8 cellular contexts compared by ENCODE assay signal in genomic region chr11:74493816-74494630, GRCh38. TPM values are rescaled to one million over a fixed set of nuclear protein-coding genes. Genes with fewer than 3 reads are reported as not detected.
DNase-seq lines count a peak whose midpoint lies in the region; ATAC-seq, FAIRE-seq and TF ChIP-seq lines count a peak whose summit lies in the region.

No MANE protein-coding gene starts in this region.

- FAIRE-seq in A549 (lab: Jason Lieb, UNC), result no peak

- TF ChIP-seq EP300 in A549 (IDR thresholded peaks at IDR 0.05), result no peak

- no peak for TF ChIP-seq CTCF in A549 (IDR thresholded peaks at IDR 0.05)
- no peak for TF ChIP-seq CTCF in fibroblast of pulmonary artery (IDR thresholded peaks at IDR 0.05; ENCODE audit: low read length, missing control alignments)

- H3K4me3 ChIP-seq in A549 (peak overlapping the region; percentile 62), GM08714 (ENCODE audit: low read length) (peak overlapping the region; percentile 80), SK-N-MC (peak overlapping the region; percentile 97), fibroblast of pulmonary artery (replicated peaks; ENCODE audit: low read depth, low read length) (peak overlapping the region; percentile 62), rectal smooth muscle tissue (ENCODE audit: low read length) (peak overlapping the region; percentile 85)

- no peaks in the 10 kb centered on the region for H3K27me3 ChIP-seq in rectal smooth muscle tissue (ENCODE audit: control insufficient read depth, insufficient read depth, low read length)

- H3K36me3 ChIP-seq in SK-N-MC (ENCODE audit: insufficient read depth, low read length) (no peaks in the 10 kb centered on the region), rectal smooth muscle tissue (ENCODE audit: control insufficient read depth, insufficient read depth, low read length) (no peaks in the 10 kb centered on the region)

- no peak for TF ChIP-seq POLR2A in A549 (IDR thresholded peaks at IDR 0.05; ENCODE audit: low read length)

- CTCF ChIA-PET in A549 (lab: Yijun Ruan, JAX), result interaction anchor here (0.6 to 4.1 kb wide), 13 partner anchors 8 to 777 kb away, joined by 3 to 23 read pairs (median 3); no protein-coding TSS in a partner anchor

- ATAC-seq in A549 (peak; percentile 2 to 25; a peak in 5 of 6 replicates), GM18502 (IDR thresholded peaks at IDR 0.05; ENCODE audit: poor library complexity, unreplicated experiment) (no peak), GM18867 (IDR thresholded peaks at IDR 0.05; ENCODE audit: unreplicated experiment) (no peak), HG03025 (IDR thresholded peaks at IDR 0.05; ENCODE audit: low FRiP score, unreplicated experiment) (no peak)

- no peak for TF ChIP-seq RAD21 in A549 (conservative IDR thresholded peaks at IDR 0.05 in 1 of 2, IDR thresholded peaks at IDR 0.05 in 1 of 2)

- H3K27ac ChIP-seq in A549 (peak overlapping the region; percentile 93 to 98), SK-N-MC (peak overlapping the region; percentile 92; the same call in 1 of the 2 replicates), rectal smooth muscle tissue (ENCODE audit: low read depth, low read length) (peak overlapping the region; percentile 97)

- H3K9me3 ChIP-seq in A549, result no peaks in the 10 kb centered on the region; the same call in 2 of the 3 replicates
- no peaks in the 10 kb centered on the region for H3K9me3 ChIP-seq in SK-N-MC (ENCODE audit: low read depth, low read length)

- POLR2A ChIA-PET in A549 (lab: Yijun Ruan, JAX), result interaction anchor here (0.6 to 2.7 kb wide), 24 partner anchors 9 to 733 kb away, joined by 3 to 68 read pairs (median 4); partner anchors contain the start of genes C2CD3, PGM2L1, POLD3 and PPME1

- H3K9ac ChIP-seq in SK-N-MC (ENCODE audit: insufficient read length), result peak overlapping the region; percentile 95
- peak overlapping the region; percentile 90 for H3K9ac ChIP-seq in rectal smooth muscle tissue (ENCODE audit: low read length)

- peak overlapping the region; percentile 84 for H3K4me2 ChIP-seq in A549

- DNase-seq in A549 (ENCODE audit: low read depth in 1 of 2, low spot score in 1 of 2), result peak in 1 of 2 experiments; percentile 33
- DNase-seq in SK-N-MC (ENCODE audit: low read depth, low spot score), result no peak
- DNase-seq in fibroblast of pulmonary artery (ENCODE audit: low read depth), result no peak

- 2% methylated on average over 11 of the region's 12 CpGs for WGBS in A549 (ENCODE audit: missing lambda C conversion rate)

- H3K4me1 ChIP-seq in A549, result peaks cover 14% of the 10 kb centered on the region; the same call in 2 of the 3 replicates
- no peaks in the 10 kb centered on the region for H3K4me1 ChIP-seq in rectal smooth muscle tissue (ENCODE audit: control insufficient read depth, insufficient read depth, low read length)

TF ChIP-seq in A549, 52 proteins besides CTCF, POLR2A, EP300 and RAD21:
- TF ChIP-seq HOXA7 (CRISPR knock-in tag; IDR thresholded peaks at IDR 0.05), result no peak
- TF ChIP-seq PHF8 (IDR thresholded peaks at IDR 0.05; ENCODE audit: borderline replicate concordance, low read depth), result no peak
- TF ChIP-seq RCOR1 (IDR thresholded peaks at IDR 0.05; ENCODE audit: low read depth, low read length), result no peak
- no peak for TF ChIP-seq E2F6 (IDR thresholded peaks at IDR 0.05; ENCODE audit: borderline replicate concordance, low read depth)
- no peak for TF ChIP-seq ESRRA (IDR thresholded peaks at IDR 0.05; ENCODE audit: borderline replicate concordance, low read length)
- TF ChIP-seq TFCP2L1 (CRISPR knock-in tag; IDR thresholded peaks at IDR 0.05), result no peak
- no peak for TF ChIP-seq EHF (CRISPR knock-in tag; IDR thresholded peaks at IDR 0.05)
- no peak for TF ChIP-seq SMC3 (IDR thresholded peaks at IDR 0.05)
- no peak for TF ChIP-seq MYC (IDR thresholded peaks at IDR 0.05; ENCODE audit: borderline replicate concordance, low read length)
- no peak for TF ChIP-seq TP53 (CRISPR knock-in tag; IDR thresholded peaks at IDR 0.05)
- TF ChIP-seq GATA3 (IDR thresholded peaks at IDR 0.05; ENCODE audit: borderline replicate concordance), result no peak
- no peak for TF ChIP-seq RNF2 (IDR thresholded peaks at IDR 0.05; ENCODE audit: borderline replicate concordance, low read depth)
- TF ChIP-seq EHMT2 (IDR thresholded peaks at IDR 0.05; ENCODE audit: low read depth), result no peak
- no peak for TF ChIP-seq RARB (CRISPR knock-in tag; IDR thresholded peaks at IDR 0.05)
- TF ChIP-seq KDM1A (IDR thresholded peaks at IDR 0.05; ENCODE audit: low read depth), result no peak
- no peak for TF ChIP-seq ZSCAN20 (CRISPR knock-in tag; IDR thresholded peaks at IDR 0.05)
- no peak for TF ChIP-seq REST (IDR thresholded peaks at IDR 0.05)

RNA-seq across cellular contexts. Expression of gene LIPT2, which starts 0.5 kb away (rescaled TPM):
- 9.8 and 12.9 TPM in 2 replicates for polyA plus RNA-seq in A549 (2011; rRNA removed)
- polyA plus RNA-seq in A549 (2012; cell fraction: cytosol; rRNA removed), result 5.8 and 8.5 TPM in 2 replicates
- polyA plus RNA-seq in A549 (2012; cell fraction: nucleus; rRNA removed), result 2.9 and 6.7 TPM in 2 replicates
- 3.8 to 4.9 TPM (median 4.8 TPM) in 3 replicates for polyA plus RNA-seq in A549 (2017; fragmentation: RNase III; extraction: RNeasy Plus Mini Kit Qiagen cat#74134 plus additional on column Dnase treatment)
- polyA minus RNA-seq in A549 (2011; rRNA and poly(A)+ RNA removed), result 7.9 and 10.2 TPM in 2 replicates

RNA-seq across cellular contexts. Expression of gene KCNE3, which starts 26.7 kb away (rescaled TPM):
- polyA plus RNA-seq in A549 (2011; rRNA removed), result 0.56 and 0.70 TPM in 2 replicates
- polyA plus RNA-seq in A549 (2012; cell fraction: cytosol; rRNA removed), result 0.03 and 0.05 TPM in 2 replicates
- not detected in 2 replicates for polyA plus RNA-seq in A549 (2012; cell fraction: nucleus; rRNA removed)
- polyA plus RNA-seq in A549 (2017; fragmentation: RNase III; extraction: RNeasy Plus Mini Kit Qiagen cat#74134 plus additional on column Dnase treatment), result 0.20 to 0.34 TPM (median 0.23 TPM) in 3 replicates
- 0.41 and 0.78 TPM in 2 replicates for polyA minus RNA-seq in A549 (2011; rRNA and poly(A)+ RNA removed)

Comparison
In these comparisons a context has a peak if more than half of its experiments do, and no peak if none do; other contexts are left out.
1. ATAC-seq: peak in A549 (2 of 2); none in GM18502 (single experiment), GM18867 (single experiment) and HG03025 (single experiment).
2. Peak in every context shown above with its lines, with median percentiles within 50 percentile points of each other: H3K27ac ChIP-seq and H3K4me3 ChIP-seq.